In genomic region chr16:85303354-85303883, GRCh38 we compare ENCODE assay signal across 1 cellular context.
TF ChIP-seq lines count a peak whose summit lies in the region.

No MANE protein-coding gene starts in this region.

TF ChIP-seq in HepG2, 621 proteins besides CTCF, POLR2A, EP300 and RAD21 (continued from another document and continues in another):
- no peak for TF ChIP-seq ZXDC (CRISPR knock-in tag; IDR thresholded peaks at IDR 0.05)
- TF ChIP-seq TOPORS (CRISPR knock-in tag; IDR thresholded peaks at IDR 0.05), result no peak
- no peak for TF ChIP-seq NFIB (CRISPR knock-in tag; IDR thresholded peaks at IDR 0.05; ENCODE audit: borderline replicate concordance)
- TF ChIP-seq ZNF232 (CRISPR knock-in tag; IDR thresholded peaks at IDR 0.05; ENCODE audit: borderline replicate concordance), result peak; percentile 66; the same call in 1 of the 2 replicates
- TF ChIP-seq HNRNPLL (IDR thresholded peaks at IDR 0.05; ENCODE audit: low read depth, low read length, poor library complexity, severe bottlenecking), result peak; percentile 56
- TF ChIP-seq KLF12 (CRISPR knock-in tag; IDR thresholded peaks at IDR 0.05; ENCODE audit: borderline replicate concordance), result peak; percentile 75; the same call in 1 of the 2 replicates
- TF ChIP-seq ZNF777 (CRISPR knock-in tag; IDR thresholded peaks at IDR 0.05), result 0 out of 2 replicates have a peak, but pooled peaks have one; percentile 28
- 0 out of 2 replicates have a peak, but pooled peaks have one; percentile 15 for TF ChIP-seq MXD4 (CRISPR knock-in tag; IDR thresholded peaks at IDR 0.05)
- no peak for TF ChIP-seq TOE1 (CRISPR knock-in tag; IDR thresholded peaks at IDR 0.05)
- no peak for TF ChIP-seq ZNF660 (CRISPR knock-in tag; IDR thresholded peaks at IDR 0.05; ENCODE audit: borderline replicate concordance, low read depth)
- TF ChIP-seq THAP11 (CRISPR knock-in tag; IDR thresholded peaks at IDR 0.05), result 0 out of 2 replicates have a peak, but pooled peaks have one; percentile 28
- TF ChIP-seq, protein P1, sequence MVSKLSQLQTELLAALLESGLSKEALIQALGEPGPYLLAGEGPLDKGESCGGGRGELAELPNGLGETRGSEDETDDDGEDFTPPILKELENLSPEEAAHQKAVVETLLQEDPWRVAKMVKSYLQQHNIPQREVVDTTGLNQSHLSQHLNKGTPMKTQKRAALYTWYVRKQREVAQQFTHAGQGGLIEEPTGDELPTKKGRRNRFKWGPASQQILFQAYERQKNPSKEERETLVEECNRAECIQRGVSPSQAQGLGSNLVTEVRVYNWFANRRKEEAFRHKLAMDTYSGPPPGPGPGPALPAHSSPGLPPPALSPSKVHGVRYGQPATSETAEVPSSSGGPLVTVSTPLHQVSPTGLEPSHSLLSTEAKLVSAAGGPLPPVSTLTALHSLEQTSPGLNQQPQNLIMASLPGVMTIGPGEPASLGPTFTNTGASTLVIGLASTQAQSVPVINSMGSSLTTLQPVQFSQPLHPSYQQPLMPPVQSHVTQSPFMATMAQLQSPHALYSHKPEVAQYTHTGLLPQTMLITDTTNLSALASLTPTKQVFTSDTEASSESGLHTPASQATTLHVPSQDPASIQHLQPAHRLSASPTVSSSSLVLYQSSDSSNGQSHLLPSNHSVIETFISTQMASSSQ (IDR thresholded peaks at IDR 0.05; ENCODE audit: low read depth), result no peak
- TF ChIP-seq, protein P1 (CRISPR knock-in tag; IDR thresholded peaks at IDR 0.05; ENCODE audit: borderline replicate concordance), result no peak
- TF ChIP-seq ZNF883 (CRISPR knock-in tag; IDR thresholded peaks at IDR 0.05; ENCODE audit: not compliant biosample characterization), result no peak
- peak; percentile 59; the same call in 1 of the 2 replicates for TF ChIP-seq NFKB2 (CRISPR knock-in tag; IDR thresholded peaks at IDR 0.05; ENCODE audit: borderline replicate concordance)
- no peak for TF ChIP-seq EED (CRISPR knock-in tag; IDR thresholded peaks at IDR 0.05)
- no peak for TF ChIP-seq HOXA7 (CRISPR knock-in tag; IDR thresholded peaks at IDR 0.05)
- TF ChIP-seq, protein P2, sequence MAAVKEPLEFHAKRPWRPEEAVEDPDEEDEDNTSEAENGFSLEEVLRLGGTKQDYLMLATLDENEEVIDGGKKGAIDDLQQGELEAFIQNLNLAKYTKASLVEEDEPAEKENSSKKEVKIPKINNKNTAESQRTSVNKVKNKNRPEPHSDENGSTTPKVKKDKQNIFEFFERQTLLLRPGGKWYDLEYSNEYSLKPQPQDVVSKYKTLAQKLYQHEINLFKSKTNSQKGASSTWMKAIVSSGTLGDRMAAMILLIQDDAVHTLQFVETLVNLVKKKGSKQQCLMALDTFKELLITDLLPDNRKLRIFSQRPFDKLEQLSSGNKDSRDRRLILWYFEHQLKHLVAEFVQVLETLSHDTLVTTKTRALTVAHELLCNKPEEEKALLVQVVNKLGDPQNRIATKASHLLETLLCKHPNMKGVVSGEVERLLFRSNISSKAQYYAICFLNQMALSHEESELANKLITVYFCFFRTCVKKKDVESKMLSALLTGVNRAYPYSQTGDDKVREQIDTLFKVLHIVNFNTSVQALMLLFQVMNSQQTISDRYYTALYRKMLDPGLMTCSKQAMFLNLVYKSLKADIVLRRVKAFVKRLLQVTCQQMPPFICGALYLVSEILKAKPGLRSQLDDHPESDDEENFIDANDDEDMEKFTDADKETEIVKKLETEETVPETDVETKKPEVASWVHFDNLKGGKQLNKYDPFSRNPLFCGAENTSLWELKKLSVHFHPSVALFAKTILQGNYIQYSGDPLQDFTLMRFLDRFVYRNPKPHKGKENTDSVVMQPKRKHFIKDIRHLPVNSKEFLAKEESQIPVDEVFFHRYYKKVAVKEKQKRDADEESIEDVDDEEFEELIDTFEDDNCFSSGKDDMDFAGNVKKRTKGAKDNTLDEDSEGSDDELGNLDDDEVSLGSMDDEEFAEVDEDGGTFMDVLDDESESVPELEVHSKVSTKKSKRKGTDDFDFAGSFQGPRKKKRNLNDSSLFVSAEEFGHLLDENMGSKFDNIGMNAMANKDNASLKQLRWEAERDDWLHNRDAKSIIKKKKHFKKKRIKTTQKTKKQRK (IDR thresholded peaks at IDR 0.05; ENCODE audit: low read length), result no peak
- peak; percentile 30; the same call in 1 of the 2 replicates for TF ChIP-seq ZSCAN31 (CRISPR knock-in tag; IDR thresholded peaks at IDR 0.05; ENCODE audit: low read depth)
- no peak; the same call in 1 of the 2 replicates for TF ChIP-seq ARHGAP35 (CRISPR knock-in tag; IDR thresholded peaks at IDR 0.05; ENCODE audit: borderline replicate concordance)
- TF ChIP-seq NFE2L2 (IDR thresholded peaks at IDR 0.05; ENCODE audit: low read length), result no peak
- TF ChIP-seq ZEB1 (IDR thresholded peaks at IDR 0.05; ENCODE audit: insufficient replicate concordance, low read depth), result no peak
- TF ChIP-seq CBFB (CRISPR knock-in tag; IDR thresholded peaks at IDR 0.05), result peak; percentile 58; the same call in 1 of the 2 replicates
- peak; percentile 44; the same call in 1 of the 2 replicates for TF ChIP-seq PHF8 (CRISPR knock-in tag; IDR thresholded peaks at IDR 0.05)
- TF ChIP-seq XRCC5 (optimal IDR thresholded peaks at IDR 0.05; ENCODE audit: low read length), result peak; percentile 87
- TF ChIP-seq SRY (CRISPR knock-in tag; IDR thresholded peaks at IDR 0.05), result 0 out of 2 replicates have a peak, but pooled peaks have one; percentile 40
- TF ChIP-seq GABPB1 (CRISPR knock-in tag; IDR thresholded peaks at IDR 0.05), result peak; percentile 74
- no peak for TF ChIP-seq ZBTB34 (CRISPR knock-in tag; IDR thresholded peaks at IDR 0.05)
- TF ChIP-seq PRPF4 (IDR thresholded peaks at IDR 0.05; ENCODE audit: low read depth, low read length, poor library complexity, severe bottlenecking), result peak; percentile 60
- no peak for TF ChIP-seq ZNF383 (CRISPR knock-in tag; IDR thresholded peaks at IDR 0.05; ENCODE audit: borderline replicate concordance)
- TF ChIP-seq, protein P3, sequence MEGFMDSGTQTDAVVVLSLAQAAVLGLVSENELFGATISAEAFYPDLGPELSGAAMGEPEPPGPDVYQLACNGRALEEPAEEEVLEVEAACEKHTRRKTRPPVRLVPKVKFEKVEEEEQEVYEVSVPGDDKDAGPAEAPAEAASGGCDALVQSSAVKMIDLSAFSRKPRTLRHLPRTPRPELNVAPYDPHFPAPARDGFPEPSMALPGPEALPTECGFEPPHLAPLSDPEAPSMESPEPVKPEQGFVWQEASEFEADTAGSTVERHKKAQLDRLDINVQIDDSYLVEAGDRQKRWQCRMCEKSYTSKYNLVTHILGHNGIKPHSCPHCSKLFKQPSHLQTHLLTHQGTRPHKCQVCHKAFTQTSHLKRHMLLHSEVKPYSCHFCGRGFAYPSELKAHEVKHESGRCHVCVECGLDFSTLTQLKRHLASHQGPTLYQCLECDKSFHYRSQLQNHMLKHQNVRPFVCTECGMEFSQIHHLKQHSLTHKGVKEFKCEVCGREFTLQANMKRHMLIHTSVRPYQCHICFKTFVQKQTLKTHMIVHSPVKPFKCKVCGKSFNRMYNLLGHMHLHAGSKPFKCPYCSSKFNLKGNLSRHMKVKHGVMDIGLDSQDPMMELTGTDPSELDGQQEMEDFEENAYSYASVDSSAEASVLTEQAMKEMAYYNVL (CRISPR knock-in tag; IDR thresholded peaks at IDR 0.05; ENCODE audit: borderline replicate concordance), result 0 out of 2 replicates have a peak, but pooled peaks have one; percentile 32
- peak; percentile 64; the same call in 1 of the 2 replicates for TF ChIP-seq RXRA (CRISPR knock-in tag; IDR thresholded peaks at IDR 0.05)
- TF ChIP-seq, protein P4, sequence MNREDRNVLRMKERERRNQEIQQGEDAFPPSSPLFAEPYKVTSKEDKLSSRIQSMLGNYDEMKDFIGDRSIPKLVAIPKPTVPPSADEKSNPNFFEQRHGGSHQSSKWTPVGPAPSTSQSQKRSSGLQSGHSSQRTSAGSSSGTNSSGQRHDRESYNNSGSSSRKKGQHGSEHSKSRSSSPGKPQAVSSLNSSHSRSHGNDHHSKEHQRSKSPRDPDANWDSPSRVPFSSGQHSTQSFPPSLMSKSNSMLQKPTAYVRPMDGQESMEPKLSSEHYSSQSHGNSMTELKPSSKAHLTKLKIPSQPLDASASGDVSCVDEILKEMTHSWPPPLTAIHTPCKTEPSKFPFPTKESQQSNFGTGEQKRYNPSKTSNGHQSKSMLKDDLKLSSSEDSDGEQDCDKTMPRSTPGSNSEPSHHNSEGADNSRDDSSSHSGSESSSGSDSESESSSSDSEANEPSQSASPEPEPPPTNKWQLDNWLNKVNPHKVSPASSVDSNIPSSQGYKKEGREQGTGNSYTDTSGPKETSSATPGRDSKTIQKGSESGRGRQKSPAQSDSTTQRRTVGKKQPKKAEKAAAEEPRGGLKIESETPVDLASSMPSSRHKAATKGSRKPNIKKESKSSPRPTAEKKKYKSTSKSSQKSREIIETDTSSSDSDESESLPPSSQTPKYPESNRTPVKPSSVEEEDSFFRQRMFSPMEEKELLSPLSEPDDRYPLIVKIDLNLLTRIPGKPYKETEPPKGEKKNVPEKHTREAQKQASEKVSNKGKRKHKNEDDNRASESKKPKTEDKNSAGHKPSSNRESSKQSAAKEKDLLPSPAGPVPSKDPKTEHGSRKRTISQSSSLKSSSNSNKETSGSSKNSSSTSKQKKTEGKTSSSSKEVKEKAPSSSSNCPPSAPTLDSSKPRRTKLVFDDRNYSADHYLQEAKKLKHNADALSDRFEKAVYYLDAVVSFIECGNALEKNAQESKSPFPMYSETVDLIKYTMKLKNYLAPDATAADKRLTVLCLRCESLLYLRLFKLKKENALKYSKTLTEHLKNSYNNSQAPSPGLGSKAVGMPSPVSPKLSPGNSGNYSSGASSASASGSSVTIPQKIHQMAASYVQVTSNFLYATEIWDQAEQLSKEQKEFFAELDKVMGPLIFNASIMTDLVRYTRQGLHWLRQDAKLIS (CRISPR knock-in tag; IDR thresholded peaks at IDR 0.05), result no peak
- TF ChIP-seq ZNF3 (CRISPR knock-in tag; IDR thresholded peaks at IDR 0.05), result peak; percentile 92
- TF ChIP-seq RFXAP (CRISPR knock-in tag; IDR thresholded peaks at IDR 0.05; ENCODE audit: borderline replicate concordance), result peak; percentile 50; the same call in 1 of the 2 replicates
- TF ChIP-seq HOXA3 (CRISPR knock-in tag; IDR thresholded peaks at IDR 0.05), result peak; percentile 90
- TF ChIP-seq POGZ (CRISPR knock-in tag; IDR thresholded peaks at IDR 0.05), result peak; percentile 79; the same call in 1 of the 2 replicates
- no peak for TF ChIP-seq SETDB1 (CRISPR knock-in tag; IDR thresholded peaks at IDR 0.05; ENCODE audit: borderline replicate concordance)
- no peak for TF ChIP-seq CREB1 (IDR thresholded peaks at IDR 0.05)
- TF ChIP-seq CREB1 (CRISPR knock-in tag; IDR thresholded peaks at IDR 0.05), result no peak
- TF ChIP-seq TP53 (CRISPR knock-in tag; conservative IDR thresholded peaks at IDR 0.05), result no peak
- TF ChIP-seq ZNF205 (CRISPR knock-in tag; IDR thresholded peaks at IDR 0.05), result peak; percentile 42; the same call in 1 of the 2 replicates
- TF ChIP-seq MAFK (conservative IDR thresholded peaks at IDR 0.05 in 1 of 2, IDR thresholded peaks at IDR 0.05 in 1 of 2; ENCODE audit: low read length in 2 of 2), result no peak
- TF ChIP-seq MEIS2 (CRISPR knock-in tag; IDR thresholded peaks at IDR 0.05), result 0 out of 2 replicates have a peak, but pooled peaks have one; percentile 75
- TF ChIP-seq ZNF713 (CRISPR knock-in tag; IDR thresholded peaks at IDR 0.05), result no peak
- 0 out of 2 replicates have a peak, but pooled peaks have one; percentile 42 for TF ChIP-seq TBP (CRISPR knock-in tag; IDR thresholded peaks at IDR 0.05)
- TF ChIP-seq ZBTB7A (CRISPR knock-in tag; IDR thresholded peaks at IDR 0.05), result peak; percentile 49; the same call in 1 of the 2 replicates
- no peak for TF ChIP-seq HCFC1 (IDR thresholded peaks at IDR 0.05; ENCODE audit: low read depth, low read length)
- TF ChIP-seq SAFB2 (CRISPR knock-in tag; IDR thresholded peaks at IDR 0.05; ENCODE audit: borderline replicate concordance, low read depth), result no peak
- TF ChIP-seq NCOA2 (CRISPR knock-in tag; IDR thresholded peaks at IDR 0.05), result 0 out of 2 replicates have a peak, but pooled peaks have one; percentile 15
- TF ChIP-seq KAT7 (CRISPR knock-in tag; IDR thresholded peaks at IDR 0.05; ENCODE audit: borderline replicate concordance), result no peak
- no peak for TF ChIP-seq HOXA5 (CRISPR knock-in tag; IDR thresholded peaks at IDR 0.05)
- peak; percentile 27; the same call in 1 of the 2 replicates for TF ChIP-seq ZNF124 (CRISPR knock-in tag; IDR thresholded peaks at IDR 0.05)
- TF ChIP-seq ZNF331 (CRISPR knock-in tag; IDR thresholded peaks at IDR 0.05), result 0 out of 2 replicates have a peak, but pooled peaks have one; percentile 60
